ENCODE assay signal across 9 cellular contexts in the genomic region with DNA sequence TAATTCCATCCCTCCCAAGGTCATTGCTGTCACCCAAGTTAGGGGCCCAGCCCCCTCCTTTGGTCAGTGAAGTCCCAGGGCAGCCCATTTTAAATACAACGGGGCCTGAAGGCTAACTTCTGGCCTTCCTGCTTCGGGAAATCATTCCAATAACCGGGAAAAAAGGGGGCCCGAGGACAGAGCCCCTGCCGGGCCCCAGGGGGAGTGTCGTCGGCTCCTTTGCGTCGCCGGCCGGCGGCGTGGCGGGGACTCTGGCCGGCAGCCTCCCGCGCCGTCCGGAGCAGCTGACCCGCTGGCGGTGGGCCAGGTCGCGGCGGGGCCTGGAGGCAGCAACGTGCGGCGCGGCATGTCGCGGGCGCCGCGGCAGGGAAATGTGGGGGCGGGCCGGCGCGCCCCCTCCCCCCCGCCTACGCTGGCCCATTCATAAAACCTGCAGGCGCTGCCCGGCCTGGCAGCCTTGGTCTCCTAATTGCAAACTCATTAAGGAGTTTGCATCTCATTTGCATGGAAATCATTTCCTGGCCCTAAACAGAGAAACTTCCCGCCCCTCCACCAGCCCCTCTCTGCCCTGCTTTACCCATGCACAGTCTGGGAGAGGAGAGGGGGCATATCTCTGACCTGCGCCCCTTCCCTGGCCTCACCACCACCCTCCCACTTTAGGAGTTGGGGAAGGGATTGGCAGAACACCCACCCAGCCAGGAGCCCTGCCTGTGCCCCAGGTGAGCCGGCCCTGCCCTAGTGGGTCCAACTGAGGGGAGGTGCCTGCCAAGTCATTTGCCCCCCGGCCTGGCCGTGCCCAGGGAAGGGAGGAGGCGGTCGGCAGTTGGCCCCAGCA. TPM values are rescaled to one million over a fixed set of nuclear protein-coding genes. Genes with fewer than 3 reads are reported as not detected.
DNase-seq lines count a peak whose midpoint lies in the region; TF ChIP-seq lines count a peak whose summit lies in the region.
"Had no signal": no experiment of that assay in that cellular context is flagged by ENCODE, and none has a peak within 500 bp of the region (broad histone marks: within the 10 kb centered on the region; RNA-seq: fewer than 3 reads in every experiment).

No MANE protein-coding gene starts in this region.

- intact Hi-C loops in head of caudate nucleus (cut with DNase I), result loop anchor here (5.0 to 10.0 kb wide), 2 partner anchors 202 to 409 kb away; no protein-coding TSS in a partner anchor
- intact Hi-C loops in posterior cingulate gyrus (cut with DNase I), result no loop called here

- DNase-seq in GM03348 (ENCODE audit: low spot score), result peak; percentile 56
- peak in 37 of 42 donors; percentile 27 to 82 (median 64) for DNase-seq in head of caudate nucleus
- peak in 9 of 10 donors; percentile 27 to 91 (median 62) for DNase-seq in posterior cingulate gyrus
- no peak for DNase-seq in DMS79 (lab: John Stamatoyannopoulos, UW)
- DNase-seq in NCI-H2081 treated with DMSO at 0.1 percent for 48 hours (lab: John Stamatoyannopoulos, UW), result no peak
- DNase-seq in NCI-H1436 (lab: John Stamatoyannopoulos, UW), result no peak
- no peak for DNase-seq in NCI-H774 (lab: John Stamatoyannopoulos, UW)
- DNase-seq: activated T-cell treated with anti-CD3 and anti-CD28 coated beads, Interleukin-2, amount 50 U/mL, for 1 hour had no signal

TF ChIP-seq in PFSK-1, 5 proteins besides CTCF, POLR2A, EP300 and RAD21:
- TF ChIP-seq, protein P1, sequence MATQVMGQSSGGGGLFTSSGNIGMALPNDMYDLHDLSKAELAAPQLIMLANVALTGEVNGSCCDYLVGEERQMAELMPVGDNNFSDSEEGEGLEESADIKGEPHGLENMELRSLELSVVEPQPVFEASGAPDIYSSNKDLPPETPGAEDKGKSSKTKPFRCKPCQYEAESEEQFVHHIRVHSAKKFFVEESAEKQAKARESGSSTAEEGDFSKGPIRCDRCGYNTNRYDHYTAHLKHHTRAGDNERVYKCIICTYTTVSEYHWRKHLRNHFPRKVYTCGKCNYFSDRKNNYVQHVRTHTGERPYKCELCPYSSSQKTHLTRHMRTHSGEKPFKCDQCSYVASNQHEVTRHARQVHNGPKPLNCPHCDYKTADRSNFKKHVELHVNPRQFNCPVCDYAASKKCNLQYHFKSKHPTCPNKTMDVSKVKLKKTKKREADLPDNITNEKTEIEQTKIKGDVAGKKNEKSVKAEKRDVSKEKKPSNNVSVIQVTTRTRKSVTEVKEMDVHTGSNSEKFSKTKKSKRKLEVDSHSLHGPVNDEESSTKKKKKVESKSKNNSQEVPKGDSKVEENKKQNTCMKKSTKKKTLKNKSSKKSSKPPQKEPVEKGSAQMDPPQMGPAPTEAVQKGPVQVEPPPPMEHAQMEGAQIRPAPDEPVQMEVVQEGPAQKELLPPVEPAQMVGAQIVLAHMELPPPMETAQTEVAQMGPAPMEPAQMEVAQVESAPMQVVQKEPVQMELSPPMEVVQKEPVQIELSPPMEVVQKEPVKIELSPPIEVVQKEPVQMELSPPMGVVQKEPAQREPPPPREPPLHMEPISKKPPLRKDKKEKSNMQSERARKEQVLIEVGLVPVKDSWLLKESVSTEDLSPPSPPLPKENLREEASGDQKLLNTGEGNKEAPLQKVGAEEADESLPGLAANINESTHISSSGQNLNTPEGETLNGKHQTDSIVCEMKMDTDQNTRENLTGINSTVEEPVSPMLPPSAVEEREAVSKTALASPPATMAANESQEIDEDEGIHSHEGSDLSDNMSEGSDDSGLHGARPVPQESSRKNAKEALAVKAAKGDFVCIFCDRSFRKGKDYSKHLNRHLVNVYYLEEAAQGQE (IDR thresholded peaks at IDR 0.05; ENCODE audit: insufficient read depth in 1 of 2, low read depth in 2 of 2, low read length in 2 of 2), result peak in 1 of 2 experiments; percentile 56; a peak in 2 of 4 replicates
- TF ChIP-seq TAF1 (IDR thresholded peaks at IDR 0.05; ENCODE audit: borderline replicate concordance, insufficient read depth, low read length) (no peak; the same call in 1 of the 2 replicates), SIN3A (IDR thresholded peaks at IDR 0.05; ENCODE audit: borderline replicate concordance, insufficient read depth, low read length) (peak; percentile 64; the same call in 1 of the 2 replicates), POLR2AphosphoS5 (IDR thresholded peaks at IDR 0.05; ENCODE audit: low read depth, low read length) (peak; percentile 58; the same call in 1 of the 2 replicates)

RNA-seq across cellular contexts. Expression of a gene that starts 50.7 kb away (rescaled TPM):
- polyA plus RNA-seq in PFSK-1 (2012; ENCODE audit: insufficient read length, low read depth), result 77.5 TPM

RNA-seq across cellular contexts. Expression of a gene that starts 50.8 kb away (rescaled TPM):
- 36.3 TPM for polyA plus RNA-seq in PFSK-1 (2012; ENCODE audit: insufficient read length, low read depth)

Comparison
In these comparisons a context has a peak if more than half of its experiments do, and no peak if none do; other contexts are left out.
1. DNase-seq: peak in GM03348 (single experiment), head of caudate nucleus (37 of 42) and posterior cingulate gyrus (9 of 10); none in DMS79 (single experiment), NCI-H2081 treated with DMSO at 0.1 percent for 48 hours (single experiment), NCI-H1436 (single experiment) and NCI-H774 (single experiment).